12 cellular contexts compared by ENCODE assay signal in genomic region chr3:148211725-148212124, GRCh38.
DNase-seq lines count a peak whose midpoint lies in the region; ATAC-seq, FAIRE-seq and TF ChIP-seq lines count a peak whose summit lies in the region.
"Had no signal": no experiment of that assay in that cellular context is flagged by ENCODE, and none has a peak within 500 bp of the region (broad histone marks: within the 10 kb centered on the region; RNA-seq: fewer than 3 reads in every experiment).

No MANE protein-coding gene starts in this region.

- no peak for TF ChIP-seq CTCF in bronchial epithelial cell (IDR thresholded peaks at IDR 0.05; ENCODE audit: insufficient read depth, low read length, severe bottlenecking)

- H3K27me3 ChIP-seq in bronchial epithelial cell (ENCODE audit: control insufficient read depth, insufficient read depth, low read length) = no peaks in the 10 kb centered on the region
- H3K27me3 ChIP-seq: testis had no signal

- peak; percentile 65 for DNase-seq in bronchial epithelial cell (ENCODE audit: low read depth)
- DNase-seq in urothelium cell line (ENCODE audit: low spot score) = peak; percentile 11
- DNase-seq in superior temporal gyrus (ENCODE audit: extremely low spot score) = no peak
- DNase-seq in left ventricle myocardium superior = no peak
- DNase-seq: activated CD8-positive, alpha-beta T cell treated with anti-CD3 and anti-CD28 coated beads for 36 hours; amygdala; MM.1S; testis had no signal

- ATAC-seq in GM19372 (IDR thresholded peaks at IDR 0.05; ENCODE audit: low read depth, unreplicated experiment) (peak; percentile 56), HG03460 (IDR thresholded peaks at IDR 0.05; ENCODE audit: unreplicated experiment) (peak; percentile 59), left ventricle myocardium superior (no peak), HG03378 (IDR thresholded peaks at IDR 0.05; ENCODE audit: unreplicated experiment) (no peak)
- ATAC-seq: activated CD8-positive, alpha-beta T cell treated with anti-CD3 and anti-CD28 coated beads for 36 hours; Right ventricle myocardium inferior had no signal

- intact Hi-C loops in left ventricle myocardium superior (cut with micrococcal nuclease) = no loop called here

- no peak overlapping the region for H3K4me3 ChIP-seq in bronchial epithelial cell (ENCODE audit: low read depth, low read length)
- H3K4me3 ChIP-seq: testis had no signal

- H3K36me3 ChIP-seq in bronchial epithelial cell (ENCODE audit: control insufficient read depth, insufficient read depth, low read length) = no peaks in the 10 kb centered on the region

- FAIRE-seq in bronchial epithelial cell (lab: Jason Lieb, UNC) = no peak
- FAIRE-seq in urothelium cell line (lab: Jason Lieb, UNC) = no peak

Comparison
In these comparisons a context has a peak if more than half of its experiments do, and no peak if none do; other contexts are left out.
1. ATAC-seq: peak in GM19372 (single experiment) and HG03460 (single experiment); none in left ventricle myocardium superior (single experiment) and HG03378 (single experiment).
2. DNase-seq: peak in bronchial epithelial cell (single experiment) and urothelium cell line (single experiment); none in superior temporal gyrus (single experiment) and left ventricle myocardium superior (single experiment).